ENCODE assay signal across 8 cellular contexts in the genomic region with DNA sequence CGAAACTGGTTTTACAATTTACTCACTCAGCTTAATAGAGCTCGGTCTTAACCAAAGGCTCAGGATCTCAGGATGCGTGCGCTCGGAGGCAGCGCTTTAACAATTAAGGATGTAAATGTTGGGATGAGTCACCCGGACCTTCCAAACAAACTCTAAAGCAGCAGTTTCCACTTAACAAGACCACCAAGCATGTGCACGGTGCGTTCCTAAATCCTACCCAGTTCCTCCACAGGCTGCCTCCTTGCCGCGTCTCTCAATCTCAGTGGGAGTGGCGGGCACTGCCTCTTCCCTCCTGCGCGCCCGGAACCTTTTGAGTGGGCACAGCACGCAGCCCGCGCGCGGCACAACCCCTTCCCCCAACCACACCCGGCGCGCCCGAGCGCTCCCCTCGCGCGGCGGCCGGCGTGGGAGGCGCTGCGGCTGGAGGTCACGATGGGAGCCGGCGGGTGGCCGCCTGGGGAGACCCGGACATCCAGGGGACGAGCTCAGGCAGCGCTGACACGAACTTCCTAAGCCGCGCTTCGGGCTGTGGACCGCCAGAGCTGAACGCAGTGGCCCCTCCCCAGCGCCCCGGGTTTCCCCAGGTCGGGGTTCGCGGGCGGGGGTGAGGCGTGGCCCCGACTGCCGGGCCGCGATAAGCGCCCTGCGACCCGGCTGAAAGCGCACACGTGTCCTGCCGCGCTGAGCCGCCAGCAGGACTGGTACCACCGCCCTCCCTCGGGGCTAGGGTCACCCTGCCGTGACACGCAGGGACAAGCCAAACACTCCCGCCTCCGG. TPM values are rescaled to one million over a fixed set of nuclear protein-coding genes. Genes with fewer than 3 reads are reported as not detected.
DNase-seq lines count a peak whose midpoint lies in the region; ATAC-seq lines count a peak whose summit lies in the region.

A gene (minus strand): TSS at position 280 of the 777 bp plus-strand sequence. CDS start 18,644 bp downstream, outside the sequence.

- peaks cover 16% of the 10 kb centered on the region for H3K4me1 Mint-ChIP-seq in stimulated activated naive CD8-positive, alpha-beta T cell treated with anti-CD3 and anti-CD28 coated beads, Interleukin-15, amount 100 ng/mL, for 72 hours

- no peaks in the 10 kb centered on the region for H3K4me1 ChIP-seq in esophagus (ENCODE audit: control insufficient read depth in 2 of 2, insufficient read depth in 2 of 2, low read length in 1 of 2)
- H3K4me1 ChIP-seq in muscle layer of duodenum (ENCODE audit: control insufficient read depth in 1 of 2, insufficient read depth in 2 of 2, low read length in 2 of 2): peaks cover 0 to 4% of the 10 kb centered on the region in 2 donors

- no peaks in the 10 kb centered on the region for H3K36me3 ChIP-seq in esophagus (ENCODE audit: control insufficient read depth in 2 of 2, insufficient read depth in 2 of 2, low read length in 1 of 2)
- no peaks in the 10 kb centered on the region for H3K36me3 ChIP-seq in muscle layer of duodenum (ENCODE audit: control insufficient read depth in 1 of 2, insufficient read depth in 2 of 2, low read length in 2 of 2)

- peaks cover 26% of the 10 kb centered on the region for H3K27me3 Mint-ChIP-seq in stimulated activated naive CD8-positive, alpha-beta T cell treated with anti-CD3 and anti-CD28 coated beads, Interleukin-15, amount 100 ng/mL, for 72 hours

- H3K4me3 Mint-ChIP-seq in stimulated activated naive CD8-positive, alpha-beta T cell treated with anti-CD3 and anti-CD28 coated beads, Interleukin-15, amount 100 ng/mL, for 72 hours: peak within 1 kb of the TSS; percentile 79 to 83

- peak; percentile 58 for ATAC-seq in GM21423 (IDR thresholded peaks at IDR 0.05; ENCODE audit: unreplicated experiment)
- ATAC-seq in stimulated activated naive CD8-positive, alpha-beta T cell treated with anti-CD3 and anti-CD28 coated beads, Interleukin-15, amount 100 ng/mL, for 72 hours: peak; percentile 82

- in situ Hi-C loops in Caki2 (cut with HindIII; ENCODE audit: low pct_unique_long_range_greater_than_20kb, low sequenced_read_pairs): no loop called here

- no peak within 1 kb of the TSS for H3K27ac Mint-ChIP-seq in stimulated activated naive CD8-positive, alpha-beta T cell treated with anti-CD3 and anti-CD28 coated beads, Interleukin-15, amount 100 ng/mL, for 72 hours

- DNase-seq in Caki2 (ENCODE audit: low read depth): peak; percentile 52
- peak; percentile 10 to 33 for DNase-seq in Kasumi-1 (lab: John Stamatoyannopoulos, UW)
- peak; percentile 79 for DNase-seq in activated CD8-positive, alpha-beta memory T cell treated with anti-CD3 and anti-CD28 coated beads for 24 hours
- DNase-seq in stimulated activated naive CD8-positive, alpha-beta T cell treated with anti-CD3 and anti-CD28 coated beads, Interleukin-15, amount 100 ng/mL, for 72 hours: peak; percentile 44 to 55
- DNase-seq in NCI-H2196 treated with DMSO at 0.1 percent for 48 hours (lab: John Stamatoyannopoulos, UW; ENCODE audit: unreplicated experiment): no peak

- no peaks in the 10 kb centered on the region for H3K9me3 ChIP-seq in esophagus (ENCODE audit: control insufficient read depth in 2 of 2, insufficient read depth in 1 of 2, low read depth in 1 of 2, low read length in 1 of 2)
- no peaks in the 10 kb centered on the region for H3K9me3 ChIP-seq in muscle layer of duodenum (ENCODE audit: control insufficient read depth in 1 of 2, low read length in 2 of 2)

- H3K9me3 Mint-ChIP-seq in stimulated activated naive CD8-positive, alpha-beta T cell treated with anti-CD3 and anti-CD28 coated beads, Interleukin-15, amount 100 ng/mL, for 72 hours: peaks cover 0 to 6% of the 10 kb centered on the region in 2 donors

- peak within 1 kb of the TSS in 1 of 2 donors; percentile 34 for H3K27ac ChIP-seq in esophagus (ENCODE audit: low read depth in 2 of 2, low read length in 1 of 2)
- H3K27ac ChIP-seq in muscle layer of duodenum (ENCODE audit: low read length): no peak within 1 kb of the TSS

- H3K4me3 ChIP-seq in esophagus (ENCODE audit: low read depth in 1 of 2, low read length in 2 of 2): peak within 1 kb of the TSS; percentile 55 to 57
- H3K4me3 ChIP-seq in muscle layer of duodenum (ENCODE audit: low read depth in 1 of 2, low read length in 2 of 2): peak within 1 kb of the TSS; percentile 72 to 85

- H3K27me3 ChIP-seq in esophagus (ENCODE audit: control insufficient read depth in 1 of 2, insufficient read depth in 2 of 2, low read length in 2 of 2): no peaks in the 10 kb centered on the region
- H3K27me3 ChIP-seq in muscle layer of duodenum (ENCODE audit: low read depth, low read length): peaks cover 6% of the 10 kb centered on the region

- WGBS in esophagus, 2 donors: 1% methylated on average over 53 to 71 of the region's 71 CpGs

RNA-seq across cellular contexts. Expression of the gene that starts here (rescaled TPM):
- total RNA-seq in Caki2 (2014; rRNA removed; shearing (Covaris generic); ENCODE audit: low replicate concordance): 1.2 and 12.8 TPM in 2 replicates
- under 1 TPM; 0.39 to 0.81 TPM for polyA plus RNA-seq in esophagus
